ENCODE assay signal across 20 cellular contexts in genomic region chr6:167568407-167569024, GRCh38.
"Had no signal": no experiment of that assay in that cellular context is flagged by ENCODE, and none has a peak within 500 bp of the region (broad histone marks: within the 10 kb centered on the region; RNA-seq: fewer than 3 reads in every experiment).

No MANE protein-coding gene starts in this region.

- DNase-seq: activated CD4-positive, alpha-beta T cell treated with anti-CD3 and anti-CD28 coated beads, Interleukin-2, amount 50 U/mL, for 48 hours; activated effector memory CD4-positive, alpha-beta T cell treated with Interleukin-2 at 50 U/mL for 16 hours; activated naive CD4-positive, alpha-beta T cell treated with anti-CD3 and anti-CD28 coated beads for 36 hours; activated naive CD8-positive, alpha-beta T cell treated with anti-CD3 and anti-CD28 coated beads, Interleukin-2, amount 10 ng/mL, durations not matched to agents 7 days and 5 days; activated T-cell treated with anti-CD3 and anti-CD28 coated beads, Interleukin-2, amount 50 U/mL, for 72 hours; amniotic stem cell; effector CD4-positive, alpha-beta T cell; erythroblast; foreskin melanocyte; immature natural killer cell; natural killer cell; stimulated activated CD4-positive, alpha-beta T cell treated with anti-CD3 and anti-CD28 coated beads, Interleukin-4, amount 100 ng/mL, for 1 hour; stimulated activated naive CD4-positive, alpha-beta T cell treated with Interleukin-2 at 50 U/mL for 16 hours; T-helper 9 cell; thyroid gland had no signal

- H3K36me3 ChIP-seq: thyroid gland had no signal

- H3K4me3 ChIP-seq: lung, thyroid gland had no signal

- H3K4me1 Mint-ChIP-seq: activated naive CD8-positive, alpha-beta T cell treated with anti-CD3 and anti-CD28 coated beads, Interleukin-2, amount 10 ng/mL, durations not matched to agents 7 days and 5 days; immature natural killer cell; natural killer cell; T-cell had no signal

- H3K27ac ChIP-seq: thyroid gland had no signal

- H3K27me3 ChIP-seq: thyroid gland had no signal

- H3K4me3 Mint-ChIP-seq: activated naive CD4-positive, alpha-beta T cell treated with anti-CD3 and anti-CD28 coated beads for 36 hours; activated naive CD8-positive, alpha-beta T cell treated with anti-CD3 and anti-CD28 coated beads, Interleukin-2, amount 10 ng/mL, durations not matched to agents 7 days and 5 days; activated T-cell treated with anti-CD3 and anti-CD28 coated beads, Interleukin-2, amount 50 U/mL, for 72 hours; immature natural killer cell; mesothelial cell of epicardium; natural killer cell; T-cell; WTC11 had no signal

- H3K9me3 Mint-ChIP-seq: activated naive CD4-positive, alpha-beta T cell treated with anti-CD3 and anti-CD28 coated beads for 36 hours; mesothelial cell of epicardium; natural killer cell; T-cell had no signal

- H3K36me3 Mint-ChIP-seq: activated naive CD8-positive, alpha-beta T cell treated with anti-CD3 and anti-CD28 coated beads, Interleukin-2, amount 10 ng/mL, durations not matched to agents 7 days and 5 days; immature natural killer cell; natural killer cell; T-cell; WTC11 had no signal

- H3K27ac Mint-ChIP-seq: activated naive CD4-positive, alpha-beta T cell treated with anti-CD3 and anti-CD28 coated beads for 36 hours; activated naive CD8-positive, alpha-beta T cell treated with anti-CD3 and anti-CD28 coated beads, Interleukin-2, amount 10 ng/mL, durations not matched to agents 7 days and 5 days; activated T-cell treated with anti-CD3 and anti-CD28 coated beads, Interleukin-2, amount 50 U/mL, for 72 hours; immature natural killer cell; mesothelial cell of epicardium; natural killer cell; T-cell; WTC11 had no signal

- H3K9me3 ChIP-seq: thyroid gland had no signal

- ATAC-seq: activated T-cell treated with anti-CD3 and anti-CD28 coated beads, Interleukin-2, amount 50 U/mL, for 72 hours; left lobe of liver; natural killer cell; T-cell; WTC11 had no signal

- H3K27me3 Mint-ChIP-seq: activated naive CD8-positive, alpha-beta T cell treated with anti-CD3 and anti-CD28 coated beads, Interleukin-2, amount 10 ng/mL, durations not matched to agents 7 days and 5 days had no signal
